1 cellular context compared by ENCODE assay signal in the genomic region with DNA sequence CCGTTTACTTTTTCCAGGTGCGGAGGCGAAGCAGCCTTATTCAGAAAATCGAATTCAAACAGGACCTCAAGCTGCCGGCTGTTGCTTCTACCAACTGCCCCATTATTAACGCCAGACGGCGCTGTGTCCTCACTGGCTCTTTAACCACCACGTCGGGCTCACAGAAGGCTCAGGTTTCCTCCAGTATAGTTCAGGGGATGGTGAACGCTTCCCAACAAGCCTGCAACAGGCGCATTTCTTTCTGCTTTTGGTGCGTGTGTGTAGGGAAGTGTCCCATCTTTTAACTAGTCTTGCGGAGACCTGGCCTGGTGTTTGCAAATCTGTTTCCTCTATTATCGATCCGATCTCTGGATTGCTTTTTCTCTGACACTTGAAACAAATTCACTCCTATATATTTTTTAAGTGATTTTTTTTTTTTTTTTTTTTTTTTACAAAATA.
TF ChIP-seq lines count a peak whose summit lies in the region.

No MANE protein-coding gene starts in this region.

TF ChIP-seq in HEK293, 187 proteins besides CTCF, POLR2A, EP300 and RAD21 (continued from another document and continues in another):
- TF ChIP-seq, protein P1, sequence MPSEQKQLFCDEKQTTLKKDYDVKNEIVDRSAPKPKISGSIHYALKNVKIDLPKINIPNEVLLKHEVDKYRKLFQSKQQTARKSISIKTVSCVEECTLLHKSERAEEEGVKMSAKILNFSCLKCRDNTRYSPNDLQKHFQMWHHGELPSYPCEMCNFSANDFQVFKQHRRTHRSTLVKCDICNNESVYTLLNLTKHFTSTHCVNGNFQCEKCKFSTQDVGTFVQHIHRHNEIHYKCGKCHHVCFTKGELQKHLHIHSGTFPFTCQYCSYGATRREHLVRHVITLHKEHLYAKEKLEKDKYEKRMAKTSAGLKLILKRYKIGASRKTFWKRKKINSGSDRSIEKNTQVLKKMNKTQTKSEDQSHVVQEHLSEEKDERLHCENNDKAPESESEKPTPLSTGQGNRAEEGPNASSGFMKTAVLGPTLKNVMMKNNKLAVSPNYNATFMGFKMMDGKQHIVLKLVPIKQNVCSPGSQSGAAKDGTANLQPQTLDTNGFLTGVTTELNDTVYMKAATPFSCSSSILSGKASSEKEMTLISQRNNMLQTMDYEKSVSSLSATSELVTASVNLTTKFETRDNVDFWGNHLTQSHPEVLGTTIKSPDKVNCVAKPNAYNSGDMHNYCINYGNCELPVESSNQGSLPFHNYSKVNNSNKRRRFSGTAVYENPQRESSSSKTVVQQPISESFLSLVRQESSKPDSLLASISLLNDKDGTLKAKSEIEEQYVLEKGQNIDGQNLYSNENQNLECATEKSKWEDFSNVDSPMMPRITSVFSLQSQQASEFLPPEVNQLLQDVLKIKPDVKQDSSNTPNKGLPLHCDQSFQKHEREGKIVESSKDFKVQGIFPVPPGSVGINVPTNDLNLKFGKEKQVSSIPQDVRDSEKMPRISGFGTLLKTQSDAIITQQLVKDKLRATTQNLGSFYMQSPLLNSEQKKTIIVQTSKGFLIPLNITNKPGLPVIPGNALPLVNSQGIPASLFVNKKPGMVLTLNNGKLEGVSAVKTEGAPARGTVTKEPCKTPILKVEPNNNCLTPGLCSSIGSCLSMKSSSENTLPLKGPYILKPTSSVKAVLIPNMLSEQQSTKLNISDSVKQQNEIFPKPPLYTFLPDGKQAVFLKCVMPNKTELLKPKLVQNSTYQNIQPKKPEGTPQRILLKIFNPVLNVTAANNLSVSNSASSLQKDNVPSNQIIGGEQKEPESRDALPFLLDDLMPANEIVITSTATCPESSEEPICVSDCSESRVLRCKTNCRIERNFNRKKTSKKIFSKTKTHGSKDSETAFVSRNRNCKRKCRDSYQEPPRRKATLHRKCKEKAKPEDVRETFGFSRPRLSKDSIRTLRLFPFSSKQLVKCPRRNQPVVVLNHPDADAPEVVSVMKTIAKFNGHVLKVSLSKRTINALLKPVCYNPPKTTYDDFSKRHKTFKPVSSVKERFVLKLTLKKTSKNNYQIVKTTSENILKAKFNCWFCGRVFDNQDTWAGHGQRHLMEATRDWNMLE (tag by site-specific recombination; conservative IDR thresholded peaks at IDR 0.05; ENCODE audit: low read depth), result no peak
- no peak for TF ChIP-seq ZNF302 (tag by site-specific recombination; IDR thresholded peaks at IDR 0.05; ENCODE audit: low read depth)
- no peak for TF ChIP-seq ZNF423 (tag by site-specific recombination; IDR thresholded peaks at IDR 0.05)
- TF ChIP-seq ZBTB17 (tag by site-specific recombination; IDR thresholded peaks at IDR 0.05), result peak; percentile 90
- TF ChIP-seq ZNF548 (tag by site-specific recombination; IDR thresholded peaks at IDR 0.05), result no peak
- TF ChIP-seq ZNF610 (tag by site-specific recombination; IDR thresholded peaks at IDR 0.05; ENCODE audit: borderline replicate concordance), result no peak
- TF ChIP-seq, protein P2, sequence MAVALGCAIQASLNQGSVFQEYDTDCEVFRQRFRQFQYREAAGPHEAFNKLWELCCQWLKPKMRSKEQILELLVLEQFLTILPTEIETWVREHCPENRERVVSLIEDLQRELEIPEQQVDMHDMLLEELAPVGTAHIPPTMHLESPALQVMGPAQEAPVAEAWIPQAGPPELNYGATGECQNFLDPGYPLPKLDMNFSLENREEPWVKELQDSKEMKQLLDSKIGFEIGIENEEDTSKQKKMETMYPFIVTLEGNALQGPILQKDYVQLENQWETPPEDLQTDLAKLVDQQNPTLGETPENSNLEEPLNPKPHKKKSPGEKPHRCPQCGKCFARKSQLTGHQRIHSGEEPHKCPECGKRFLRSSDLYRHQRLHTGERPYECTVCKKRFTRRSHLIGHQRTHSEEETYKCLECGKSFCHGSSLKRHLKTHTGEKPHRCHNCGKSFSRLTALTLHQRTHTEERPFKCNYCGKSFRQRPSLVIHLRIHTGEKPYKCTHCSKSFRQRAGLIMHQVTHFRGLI (tag by site-specific recombination; IDR thresholded peaks at IDR 0.05), result no peak
- TF ChIP-seq ZNF202 (tag by site-specific recombination; IDR thresholded peaks at IDR 0.05; ENCODE audit: borderline replicate concordance), result no peak
- TF ChIP-seq, protein P3, sequence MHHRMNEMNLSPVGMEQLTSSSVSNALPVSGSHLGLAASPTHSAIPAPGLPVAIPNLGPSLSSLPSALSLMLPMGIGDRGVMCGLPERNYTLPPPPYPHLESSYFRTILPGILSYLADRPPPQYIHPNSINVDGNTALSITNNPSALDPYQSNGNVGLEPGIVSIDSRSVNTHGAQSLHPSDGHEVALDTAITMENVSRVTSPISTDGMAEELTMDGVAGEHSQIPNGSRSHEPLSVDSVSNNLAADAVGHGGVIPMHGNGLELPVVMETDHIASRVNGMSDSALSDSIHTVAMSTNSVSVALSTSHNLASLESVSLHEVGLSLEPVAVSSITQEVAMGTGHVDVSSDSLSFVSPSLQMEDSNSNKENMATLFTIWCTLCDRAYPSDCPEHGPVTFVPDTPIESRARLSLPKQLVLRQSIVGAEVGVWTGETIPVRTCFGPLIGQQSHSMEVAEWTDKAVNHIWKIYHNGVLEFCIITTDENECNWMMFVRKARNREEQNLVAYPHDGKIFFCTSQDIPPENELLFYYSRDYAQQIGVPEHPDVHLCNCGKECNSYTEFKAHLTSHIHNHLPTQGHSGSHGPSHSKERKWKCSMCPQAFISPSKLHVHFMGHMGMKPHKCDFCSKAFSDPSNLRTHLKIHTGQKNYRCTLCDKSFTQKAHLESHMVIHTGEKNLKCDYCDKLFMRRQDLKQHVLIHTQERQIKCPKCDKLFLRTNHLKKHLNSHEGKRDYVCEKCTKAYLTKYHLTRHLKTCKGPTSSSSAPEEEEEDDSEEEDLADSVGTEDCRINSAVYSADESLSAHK (tag by site-specific recombination; IDR thresholded peaks at IDR 0.05), result no peak
- no peak; the same call in 1 of the 2 replicates for TF ChIP-seq ZNF394 (tag by site-specific recombination; IDR thresholded peaks at IDR 0.05; ENCODE audit: borderline replicate concordance)
- TF ChIP-seq, protein P4, sequence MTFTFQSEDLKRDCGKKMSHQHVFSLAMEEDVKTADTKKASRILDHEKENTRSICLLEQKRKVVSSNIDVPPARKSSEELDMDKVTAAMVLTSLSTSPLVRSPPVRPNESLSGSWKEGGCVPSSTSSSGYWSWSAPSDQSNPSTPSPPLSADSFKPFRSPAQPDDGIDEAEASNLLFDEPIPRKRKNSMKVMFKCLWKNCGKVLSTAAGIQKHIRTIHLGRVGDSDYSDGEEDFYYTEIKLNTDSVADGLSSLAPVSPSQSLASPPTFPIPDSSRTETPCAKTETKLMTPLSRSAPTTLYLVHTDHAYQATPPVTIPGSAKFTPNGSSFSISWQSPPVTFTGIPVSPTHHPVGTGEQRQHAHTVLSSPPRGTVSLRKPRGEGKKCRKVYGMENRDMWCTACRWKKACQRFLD (tag by site-specific recombination; IDR thresholded peaks at IDR 0.05), result no peak
- TF ChIP-seq ZNF558 (tag by site-specific recombination; IDR thresholded peaks at IDR 0.05), result no peak
- peak; percentile 77; the same call in 1 of the 2 replicates for TF ChIP-seq ZNF335 (tag by site-specific recombination; conservative IDR thresholded peaks at IDR 0.05)
- TF ChIP-seq ZSCAN30 (tag by site-specific recombination; IDR thresholded peaks at IDR 0.05), result peak; percentile 96
- TF ChIP-seq, protein P5, sequence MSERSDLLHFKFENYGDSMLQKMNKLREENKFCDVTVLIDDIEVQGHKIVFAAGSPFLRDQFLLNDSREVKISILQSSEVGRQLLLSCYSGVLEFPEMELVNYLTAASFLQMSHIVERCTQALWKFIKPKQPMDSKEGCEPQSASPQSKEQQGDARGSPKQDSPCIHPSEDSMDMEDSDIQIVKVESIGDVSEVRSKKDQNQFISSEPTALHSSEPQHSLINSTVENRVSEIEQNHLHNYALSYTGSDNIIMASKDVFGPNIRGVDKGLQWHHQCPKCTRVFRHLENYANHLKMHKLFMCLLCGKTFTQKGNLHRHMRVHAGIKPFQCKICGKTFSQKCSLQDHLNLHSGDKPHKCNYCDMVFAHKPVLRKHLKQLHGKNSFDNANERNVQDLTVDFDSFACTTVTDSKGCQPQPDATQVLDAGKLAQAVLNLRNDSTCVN (tag by site-specific recombination; optimal IDR thresholded peaks at IDR 0.05), result no peak
- no peak; the same call in none of the 2 replicates for TF ChIP-seq ZNF654 (tag by site-specific recombination; IDR thresholded peaks at IDR 0.05; ENCODE audit: low read depth)
- TF ChIP-seq ZNF175 (tag by site-specific recombination; IDR thresholded peaks at IDR 0.05), result no peak
- TF ChIP-seq GLIS2 (tag by site-specific recombination; IDR thresholded peaks at IDR 0.05), result no peak
- TF ChIP-seq, protein P6, sequence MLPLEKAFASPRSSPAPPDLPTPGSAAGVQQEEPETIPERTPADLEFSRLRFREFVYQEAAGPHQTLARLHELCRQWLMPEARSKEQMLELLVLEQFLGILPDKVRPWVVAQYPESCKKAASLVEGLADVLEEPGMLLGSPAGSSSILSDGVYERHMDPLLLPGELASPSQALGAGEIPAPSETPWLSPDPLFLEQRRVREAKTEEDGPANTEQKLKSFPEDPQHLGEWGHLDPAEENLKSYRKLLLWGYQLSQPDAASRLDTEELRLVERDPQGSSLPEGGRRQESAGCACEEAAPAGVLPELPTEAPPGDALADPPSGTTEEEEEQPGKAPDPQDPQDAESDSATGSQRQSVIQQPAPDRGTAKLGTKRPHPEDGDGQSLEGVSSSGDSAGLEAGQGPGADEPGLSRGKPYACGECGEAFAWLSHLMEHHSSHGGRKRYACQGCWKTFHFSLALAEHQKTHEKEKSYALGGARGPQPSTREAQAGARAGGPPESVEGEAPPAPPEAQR (tag by site-specific recombination; IDR thresholded peaks at IDR 0.05), result no peak
- TF ChIP-seq, protein P7, sequence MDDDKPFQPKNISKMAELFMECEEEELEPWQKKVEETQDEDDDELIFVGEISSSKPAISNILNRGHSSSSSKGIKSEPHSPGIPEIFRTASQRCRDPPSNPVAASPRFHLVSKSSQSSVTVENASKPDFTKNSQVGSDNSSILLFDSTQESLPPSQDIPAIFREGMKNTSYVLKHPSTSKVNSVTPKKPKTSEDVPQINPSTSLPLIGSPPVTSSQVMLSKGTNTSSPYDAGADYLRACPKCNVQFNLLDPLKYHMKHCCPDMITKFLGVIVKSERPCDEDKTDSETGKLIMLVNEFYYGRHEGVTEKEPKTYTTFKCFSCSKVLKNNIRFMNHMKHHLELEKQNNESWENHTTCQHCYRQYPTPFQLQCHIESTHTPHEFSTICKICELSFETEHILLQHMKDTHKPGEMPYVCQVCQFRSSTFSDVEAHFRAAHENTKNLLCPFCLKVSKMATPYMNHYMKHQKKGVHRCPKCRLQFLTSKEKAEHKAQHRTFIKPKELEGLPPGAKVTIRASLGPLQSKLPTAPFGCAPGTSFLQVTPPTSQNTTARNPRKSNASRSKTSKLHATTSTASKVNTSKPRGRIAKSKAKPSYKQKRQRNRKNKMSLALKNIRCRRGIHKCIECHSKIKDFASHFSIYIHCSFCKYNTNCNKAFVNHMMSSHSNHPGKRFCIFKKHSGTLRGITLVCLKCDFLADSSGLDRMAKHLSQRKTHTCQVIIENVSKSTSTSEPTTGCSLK (tag by site-specific recombination; IDR thresholded peaks at IDR 0.05), result no peak
- no peak for TF ChIP-seq OVOL3 (tag by site-specific recombination; IDR thresholded peaks at IDR 0.05)
- no peak for TF ChIP-seq ZNF776 (tag by site-specific recombination; IDR thresholded peaks at IDR 0.05; ENCODE audit: borderline replicate concordance)
- no peak for TF ChIP-seq GLI2 (tag by site-specific recombination; IDR thresholded peaks at IDR 0.05; ENCODE audit: borderline replicate concordance, low read depth)
- no peak for TF ChIP-seq ZSCAN16 (tag by site-specific recombination; IDR thresholded peaks at IDR 0.05)
- no peak for TF ChIP-seq ZNF48 (tag by site-specific recombination; IDR thresholded peaks at IDR 0.05)
- no peak for TF ChIP-seq GLI4 (tag by site-specific recombination; IDR thresholded peaks at IDR 0.05)
- no peak for TF ChIP-seq ZNF214 (tag by site-specific recombination; IDR thresholded peaks at IDR 0.05; ENCODE audit: borderline replicate concordance)
- no peak for TF ChIP-seq ZNF785 (tag by site-specific recombination; IDR thresholded peaks at IDR 0.05)
- TF ChIP-seq KLF1 (tag by site-specific recombination; IDR thresholded peaks at IDR 0.05), result no peak
- TF ChIP-seq HOXC10 (CRISPR knock-in tag; IDR thresholded peaks at IDR 0.05), result no peak
- no peak for TF ChIP-seq ZNF549 (tag by site-specific recombination; IDR thresholded peaks at IDR 0.05)
- TF ChIP-seq ZNF23 (tag by site-specific recombination; IDR thresholded peaks at IDR 0.05; ENCODE audit: borderline replicate concordance), result no peak
- TF ChIP-seq ZNF707 (tag by site-specific recombination; IDR thresholded peaks at IDR 0.05), result no peak
- no peak for TF ChIP-seq ZNF792 (tag by site-specific recombination; IDR thresholded peaks at IDR 0.05)
- TF ChIP-seq IKZF3 (tag by site-specific recombination; IDR thresholded peaks at IDR 0.05), result peak; percentile 82
- TF ChIP-seq EGR2 (tag by site-specific recombination; IDR thresholded peaks at IDR 0.05; ENCODE audit: low read depth), result peak; percentile 40; the same call in 1 of the 2 replicates
- TF ChIP-seq ZNF626 (tag by site-specific recombination; IDR thresholded peaks at IDR 0.05), result no peak
- no peak for TF ChIP-seq ZNF221 (tag by site-specific recombination; IDR thresholded peaks at IDR 0.05; ENCODE audit: borderline replicate concordance)
- no peak for TF ChIP-seq OSR2 (tag by site-specific recombination; IDR thresholded peaks at IDR 0.05)
- TF ChIP-seq, protein P8, sequence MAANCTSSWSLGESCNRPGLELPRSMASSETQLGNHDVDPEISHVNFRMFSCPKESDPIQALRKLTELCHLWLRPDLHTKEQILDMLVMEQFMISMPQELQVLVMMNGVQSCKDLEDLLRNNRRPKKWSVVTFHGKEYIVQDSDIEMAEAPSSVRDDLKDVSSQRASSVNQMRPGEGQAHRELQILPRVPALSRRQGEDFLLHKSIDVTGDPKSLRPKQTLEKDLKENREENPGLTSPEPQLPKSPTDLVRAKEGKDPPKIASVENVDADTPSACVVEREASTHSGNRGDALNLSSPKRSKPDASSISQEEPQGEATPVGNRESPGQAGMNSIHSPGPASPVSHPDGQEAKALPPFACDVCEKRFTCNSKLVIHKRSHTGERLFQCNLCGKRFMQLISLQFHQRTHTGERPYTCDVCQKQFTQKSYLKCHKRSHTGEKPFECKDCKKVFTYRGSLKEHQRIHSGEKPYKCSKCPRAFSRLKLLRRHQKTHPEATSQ (tag by site-specific recombination; IDR thresholded peaks at IDR 0.05), result no peak
- TF ChIP-seq ZNF366 (tag by site-specific recombination; conservative IDR thresholded peaks at IDR 0.05), result no peak
- TF ChIP-seq ZNF561 (tag by site-specific recombination; IDR thresholded peaks at IDR 0.05; ENCODE audit: borderline replicate concordance), result no peak; the same call in 1 of the 2 replicates
- TF ChIP-seq SP7 (tag by site-specific recombination; IDR thresholded peaks at IDR 0.05), result peak; percentile 90
- TF ChIP-seq ZNF600 (tag by site-specific recombination; IDR thresholded peaks at IDR 0.05), result peak; percentile 34; the same call in 1 of the 2 replicates
- 0 out of 2 replicates have a peak, but pooled peaks have one; percentile 59 for TF ChIP-seq ZFP69B (tag by site-specific recombination; IDR thresholded peaks at IDR 0.05)
- no peak for TF ChIP-seq ZNF623 (tag by site-specific recombination; IDR thresholded peaks at IDR 0.05)
- TF ChIP-seq ZNF529 (tag by site-specific recombination; IDR thresholded peaks at IDR 0.05; ENCODE audit: insufficient replicate concordance), result no peak
